ENCODE assay signal across 18 cellular contexts in the genomic region with DNA sequence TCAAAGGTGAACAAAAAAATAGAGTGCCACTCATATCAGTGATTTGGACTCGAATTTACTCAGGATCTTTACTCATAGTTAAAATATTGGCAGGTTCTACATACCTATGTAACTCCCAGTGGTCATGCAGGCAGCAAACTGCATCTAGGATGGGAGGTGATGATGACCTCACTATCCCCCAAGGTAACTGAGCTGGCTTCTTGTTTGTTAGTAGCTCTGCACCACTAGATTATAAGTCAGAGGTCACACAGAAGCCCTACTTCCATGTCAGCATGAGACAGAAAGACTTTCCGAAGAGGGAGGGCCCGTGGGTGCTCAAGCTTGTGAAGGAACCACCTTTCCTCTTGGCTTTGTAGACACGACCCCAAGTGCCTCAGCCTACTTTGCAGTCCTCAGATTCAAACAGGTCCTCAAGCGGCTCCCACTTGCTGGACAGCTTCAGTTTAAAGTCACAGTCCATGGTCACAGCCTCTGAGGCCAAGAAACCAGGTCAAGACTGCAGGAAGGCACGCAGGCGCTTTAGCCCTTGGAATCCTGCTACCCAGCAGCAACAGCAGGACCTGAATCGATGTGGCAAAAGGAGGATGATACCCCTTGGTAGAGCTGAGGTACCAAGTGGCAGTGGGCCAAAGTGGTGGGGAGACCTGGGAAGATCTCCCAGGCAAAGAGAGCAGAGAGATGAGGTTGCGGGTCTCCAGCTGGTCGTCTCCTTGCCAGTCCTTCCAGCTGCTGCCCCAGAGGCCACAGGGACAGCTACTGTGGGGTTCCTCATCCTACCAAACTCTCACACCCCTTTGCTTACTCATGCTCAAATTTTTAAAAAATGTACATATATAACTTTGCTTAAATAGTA. TPM values are rescaled to one million over a fixed set of nuclear protein-coding genes. Genes with fewer than 3 reads are reported as not detected.
A peak's percentile ranks its signal among the peaks of the same experiment; 100 is the strongest.
DNase-seq lines count a peak whose midpoint lies in the region; ATAC-seq, FAIRE-seq and TF ChIP-seq lines count a peak whose summit lies in the region.
"Had no signal": no experiment of that assay in that cellular context is flagged by ENCODE, and none has a peak within 500 bp of the region (broad histone marks: within the 10 kb centered on the region; RNA-seq: fewer than 3 reads in every experiment).

No MANE protein-coding gene starts in this region.

- H3K9me2 ChIP-seq in OCI-LY7 (ENCODE audit: insufficient read depth, low read length): no peaks in the 10 kb centered on the region

- H2AFZ ChIP-seq in HepG2 (ENCODE audit: low read length): no peak overlapping the region
- no peak overlapping the region for H2AFZ ChIP-seq in OCI-LY7 (ENCODE audit: low read length)

- TF ChIP-seq CTCF in HepG2 (CRISPR knock-in tag; IDR thresholded peaks at IDR 0.05) (no peak), right lobe of liver (IDR thresholded peaks at IDR 0.05) (no peak), sigmoid colon (IDR thresholded peaks at IDR 0.05) (no peak), OCI-LY7 (conservative IDR thresholded peaks at IDR 0.05; ENCODE audit: low read length) (no peak)

- CTCF ChIA-PET in HepG2 (lab: Yijun Ruan, JAX; ENCODE audit: low intra/inter-chr PET ratio, low total read pairs) (no interaction called here), OCI-LY7 (lab: Charles Lee; ENCODE audit: unreplicated experiment) (no interaction called here)

- WGBS in HepG2 (ENCODE audit: low lambda C conversion rate): 30% methylated on average over 10 of the region's 10 CpGs
- WGBS in right lobe of liver (ENCODE audit: insufficient coverage, low coverage, low lambda C conversion rate, missing lambda C conversion rate): 55% methylated on average over 7 of the region's 10 CpGs
- 74 to 77% methylated on average over 10 of the region's 10 CpGs for WGBS in sigmoid colon, 2 donors

- intact Hi-C loops in HepG2 (cut with micrococcal nuclease; ENCODE audit: unreplicated experiment) (no loop called here), right lobe of liver (cut with DNase I) (no loop called here), sigmoid colon (cut with DNase I) (no loop called here), OCI-LY7 (cut with micrococcal nuclease; ENCODE audit: unreplicated experiment) (no loop called here)

- H3K4me3 ChIP-seq in HepG2 (replicated peaks in 1 of 3; ENCODE audit: insufficient read depth in 1 of 3, low read depth in 2 of 3, low read length in 3 of 3) (no peak overlapping the region), right lobe of liver (no peak overlapping the region), sigmoid colon (no peak overlapping the region), OCI-LY7 (ENCODE audit: low read depth, low read length, poor library complexity, severe bottlenecking) (no peak overlapping the region)
- H3K4me3 ChIP-seq: BLaER1, HAP-1 had no signal

- ATAC-seq in HepG2 (no peak), right lobe of liver (no peak)

- H3K9ac ChIP-seq in HepG2 (ENCODE audit: insufficient read depth, low read depth, low read length): no peak overlapping the region
- H3K9ac ChIP-seq: BLaER1 had no signal

- FAIRE-seq in HepG2 (lab: Jason Lieb, UNC): no peak
- FAIRE-seq: GM12892 had no signal

- H3K27me3 ChIP-seq in HepG2 (ENCODE audit: control insufficient read depth in 1 of 2, insufficient read depth in 2 of 2, low read length in 2 of 2) (peaks cover 9 to 60% of the 10 kb centered on the region in 2 experiments; a peak in 4 of 5 replicates), right lobe of liver (no peaks in the 10 kb centered on the region), sigmoid colon (peaks cover 0 to 19% (median 0%) of the 10 kb centered on the region in 3 donors)
- H3K27me3 ChIP-seq: BLaER1 had no signal

- BruUV-seq in HepG2 (replicated peaks; lab: Mats Ljungman, UMichigan): no TSS peak
- BruUV-seq in OCI-LY7 (replicated peaks; lab: Mats Ljungman, UMichigan): no TSS peak

- no peak for DNase-seq in HepG2 (ENCODE audit: low spot score)
- no peak for DNase-seq in right lobe of liver
- peak; percentile 27 for DNase-seq in left kidney (ENCODE audit: low read depth, low spot score)
- peak; percentile 49 for DNase-seq in sigmoid colon
- no peak for DNase-seq in HT-29 (ENCODE audit: low spot score)
- DNase-seq in amygdala (lab: John Stamatoyannopoulos, UW): no peak
- no peak for DNase-seq in OCI-LY7 (ENCODE audit: low spot score)
- DNase-seq: 8988T; AML-193; CD8-positive, alpha-beta memory T cell; DND-41; GDM1; GOT3 had no signal

- peaks cover 9% of the 10 kb centered on the region; the same call in 1 of the 2 replicates for H3K4me1 ChIP-seq in HepG2 (ENCODE audit: insufficient read depth, low read length)
- peaks cover 0 to 7% (median 0%) of the 10 kb centered on the region in 4 donors for H3K4me1 ChIP-seq in right lobe of liver
- H3K4me1 ChIP-seq in sigmoid colon: peaks cover 0 to 12% (median 9%) of the 10 kb centered on the region in 4 donors
- no peaks in the 10 kb centered on the region for H3K4me1 ChIP-seq in OCI-LY7 (ENCODE audit: insufficient read depth, low read length, poor library complexity, severe bottlenecking)
- H3K4me1 ChIP-seq: Caco-2, HAP-1 had no signal

- H3K79me2 ChIP-seq in HepG2 (ENCODE audit: insufficient read depth, low read length) (no peaks in the 10 kb centered on the region), OCI-LY7 (ENCODE audit: insufficient read depth, low read depth, low read length) (no peaks in the 10 kb centered on the region)

- no peak for TF ChIP-seq RAD21 in HepG2 (CRISPR knock-in tag; IDR thresholded peaks at IDR 0.05)

- TF ChIP-seq POLR2A in HepG2 (IDR thresholded peaks at IDR 0.05; ENCODE audit: insufficient read depth in 1 of 2, low read depth in 2 of 2, low read length in 2 of 2) (no peak), right lobe of liver (IDR thresholded peaks at IDR 0.05) (no peak), sigmoid colon (IDR thresholded peaks at IDR 0.05) (no peak)

- H4K20me1 ChIP-seq in HepG2 (ENCODE audit: insufficient read depth, low read length): no peaks in the 10 kb centered on the region
- H4K20me1 ChIP-seq in OCI-LY7 (ENCODE audit: insufficient read depth, low read length): no peaks in the 10 kb centered on the region
- H4K20me1 ChIP-seq: BLaER1 had no signal

- H3K4me2 ChIP-seq in HepG2 (ENCODE audit: low read depth, low read length): no peak overlapping the region
- no peak overlapping the region for H3K4me2 ChIP-seq in OCI-LY7 (ENCODE audit: low read length)
- H3K4me2 ChIP-seq: BLaER1 had no signal

- no peak for TF ChIP-seq EP300 in HepG2 (IDR thresholded peaks at IDR 0.05; ENCODE audit: low read depth in 2 of 2, low read length in 2 of 2)
- TF ChIP-seq EP300 in HepG2 (CRISPR knock-in tag; IDR thresholded peaks at IDR 0.05; ENCODE audit: borderline replicate concordance): no peak
- no peak for TF ChIP-seq EP300 in sigmoid colon (IDR thresholded peaks at IDR 0.05)

- H3K36me3 ChIP-seq in HepG2 (replicated peaks in 1 of 2; ENCODE audit: control insufficient read depth in 1 of 2, insufficient read depth in 2 of 2, low read length in 2 of 2) (no peaks in the 10 kb centered on the region), right lobe of liver (no peaks in the 10 kb centered on the region), sigmoid colon (no peaks in the 10 kb centered on the region), OCI-LY7 (ENCODE audit: insufficient read depth, low read length) (no peaks in the 10 kb centered on the region)
- H3K36me3 ChIP-seq: BLaER1, HAP-1 had no signal

- POLR2A ChIA-PET in HepG2 (lab: Yijun Ruan, JAX): interaction anchor here (0.8 kb wide), 1 partner anchor 15 kb away, joined by 3 read pairs; no protein-coding TSS in a partner anchor
- POLR2A ChIA-PET in OCI-LY7 (lab: Charles Lee): interaction anchor here (0.6 kb wide), 1 partner anchor 202 kb away, joined by 3 read pairs; no protein-coding TSS in a partner anchor

- H3K9me3 ChIP-seq in HepG2 (ENCODE audit: low read length) (peaks cover 8% of the 10 kb centered on the region), right lobe of liver (no peaks in the 10 kb centered on the region), sigmoid colon (peaks cover 0 to 4% (median 0%) of the 10 kb centered on the region in 4 donors), OCI-LY7 (ENCODE audit: low read length) (peaks cover 8% of the 10 kb centered on the region; the same call in 1 of the 2 replicates)
- H3K9me3 ChIP-seq: HAP-1 had no signal

- in situ Hi-C loops in HepG2 (cut with HindIII; ENCODE audit: extremely low pct_ligation_motif_present, low pct_unique_long_range_greater_than_20kb): no loop called here

- H3K27ac ChIP-seq in HepG2 (ENCODE audit: extremely low read length, insufficient read depth, low read length) (no peak overlapping the region), right lobe of liver (no peak overlapping the region), sigmoid colon (no peak overlapping the region), OCI-LY7 (ENCODE audit: low read depth, low read length, poor library complexity, severe bottlenecking) (no peak overlapping the region)
- H3K27ac ChIP-seq: BLaER1 had no signal

TF ChIP-seq in HepG2, 621 proteins besides CTCF, POLR2A, EP300 and RAD21 (continues in another document):
- no peak for TF ChIP-seq ZSCAN25 (CRISPR knock-in tag; IDR thresholded peaks at IDR 0.05)

RNA-seq across cellular contexts. Expression of gene NTSR2, which starts 4.3 kb away (rescaled TPM):
- total RNA-seq in HepG2 (2016; rRNA removed; fragmentation: Illumina TruSeq; extraction: Trizol) (not detected in 2 replicates), right lobe of liver (not detected), sigmoid colon (not detected), OCI-LY7 (2022) (not detected in 2 replicates)
- total RNA-seq in HepG2 (2016; cell fraction: cytosol; rRNA removed; fragmentation: Illumina TruSeq; extraction: Trizol; ENCODE audit: low read depth): not detected in 2 replicates
- not detected in 2 replicates for total RNA-seq in HepG2 (2016; cell fraction: insoluble cytoplasmic fraction; rRNA removed; fragmentation: Illumina TruSeq; extraction: Trizol)
- not detected in 2 replicates for total RNA-seq in HepG2 (2016; cell fraction: membrane; rRNA removed; fragmentation: Illumina TruSeq; extraction: Trizol)
- total RNA-seq in HepG2 (2016; cell fraction: nucleus; rRNA removed; fragmentation: Illumina TruSeq; extraction: Trizol): not detected in 2 replicates
- polyA plus RNA-seq in HepG2 (2011; rRNA removed) (not detected in 2 replicates), sigmoid colon (under 1 TPM in 2 of 3 donors, not detected in 1; 0.04 to 0.60 TPM)
- polyA plus RNA-seq in HepG2 (2011; cell fraction: cytosol; rRNA removed): not detected in 2 replicates
- not detected in 2 replicates for polyA plus RNA-seq in HepG2 (2011; cell fraction: nucleus; rRNA removed)
- not detected in 2 replicates for polyA plus RNA-seq in HepG2 (2012)
- not detected in 2 replicates for polyA plus RNA-seq in HepG2 (2016; cell fraction: cytosol; fragmentation: Illumina TruSeq; extraction: Trizol; ENCODE audit: low read depth)
- polyA plus RNA-seq in HepG2 (2016; cell fraction: insoluble cytoplasmic fraction; fragmentation: Illumina TruSeq; extraction: Trizol; ENCODE audit: low read depth): not detected in 2 replicates
- polyA plus RNA-seq in HepG2 (2016; cell fraction: membrane; fragmentation: Illumina TruSeq; extraction: Trizol; ENCODE audit: low read depth): not detected in 2 replicates
- polyA plus RNA-seq in HepG2 (2016; cell fraction: nucleus; fragmentation: Illumina TruSeq; extraction: Trizol; ENCODE audit: insufficient read depth, low read depth): not detected in 2 replicates
- polyA minus RNA-seq in HepG2 (2011; rRNA and poly(A)+ RNA removed; ENCODE audit: low replicate concordance): not detected in 2 replicates
- not detected in 2 replicates for polyA minus RNA-seq in HepG2 (2011; cell fraction: cytosol; rRNA and poly(A)+ RNA removed)
- polyA minus RNA-seq in HepG2 (2011; cell fraction: nucleus; rRNA and poly(A)+ RNA removed): not detected in 2 replicates
- not detected in 2 replicates for total RNA-seq in HT-29 (2014; rRNA removed; shearing (Covaris generic))
- total RNA-seq in OCI-LY7 (2014; rRNA removed; shearing (Covaris generic)): not detected in 2 replicates
- total RNA-seq: Caco-2; CD8-positive, alpha-beta memory T cell had no signal
- polyA plus RNA-seq: CD8-positive, alpha-beta memory T cell; IgD-negative memory B cell had no signal

Comparison
In these comparisons a context has a peak if more than half of its experiments do, and no peak if none do; other contexts are left out.
1. DNase-seq: peak in left kidney (single experiment) and sigmoid colon (single experiment); none in HepG2 (single experiment), right lobe of liver (0 of 3), HT-29 (single experiment), amygdala (0 of 56) and OCI-LY7 (single experiment).